Comparison of ENCODE assay signal across 8 cellular contexts in the genomic region with DNA sequence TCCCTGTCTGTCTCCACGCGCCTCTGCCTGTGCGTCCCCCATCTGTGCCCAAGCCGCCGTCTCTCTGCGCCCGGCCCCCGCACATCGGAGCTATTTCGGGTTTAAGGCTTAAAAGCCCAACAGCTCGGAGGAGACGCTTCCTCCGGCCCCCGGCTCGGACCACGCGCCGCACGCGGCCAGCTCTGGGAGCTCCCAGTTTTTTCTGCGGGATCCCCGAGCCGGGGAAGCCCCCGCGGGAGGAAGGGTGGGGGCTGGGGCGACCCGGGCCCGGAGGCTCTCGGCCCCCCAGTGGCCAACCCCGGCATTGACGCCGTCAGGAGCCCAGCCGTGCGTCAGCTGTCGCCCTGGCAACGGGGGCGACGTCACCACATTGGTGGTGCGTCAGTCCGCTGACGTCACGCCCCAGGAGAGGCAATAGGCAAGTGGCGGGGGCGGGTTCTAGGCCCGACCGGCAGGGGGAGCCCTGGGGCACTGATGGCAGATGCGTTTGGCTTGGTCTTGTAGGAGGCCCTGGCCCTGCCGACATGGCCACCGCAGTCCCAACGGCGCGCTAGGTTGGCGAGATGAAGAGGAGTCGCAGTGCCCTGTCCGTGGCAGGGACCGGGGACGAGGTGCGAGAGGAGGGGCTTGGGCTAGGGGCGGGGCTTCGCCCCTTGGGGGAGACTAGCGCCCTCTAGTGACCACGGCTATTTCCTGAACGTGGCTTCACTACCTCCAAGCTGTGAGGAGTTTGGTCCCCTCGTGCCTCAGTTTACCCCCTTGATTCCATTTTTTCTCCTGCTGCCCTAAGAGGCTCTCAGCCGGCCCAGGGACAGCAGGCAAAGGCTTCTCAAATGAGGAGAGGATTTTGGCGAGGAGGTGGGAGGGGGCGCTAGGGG. TPM values are rescaled to one million over a fixed set of nuclear protein-coding genes. Genes with fewer than 3 reads are reported as not detected.
DNase-seq lines count a peak whose midpoint lies in the region; ATAC-seq and TF ChIP-seq lines count a peak whose summit lies in the region.

No MANE protein-coding gene starts in this region.

- peaks cover 12% of the 10 kb centered on the region for H3K4me1 ChIP-seq in IMR-90 (ENCODE audit: control insufficient read depth, insufficient read depth, low read length)
- peaks cover 0 to 45% (median 41%) of the 10 kb centered on the region in 4 donors for H3K4me1 ChIP-seq in Peyer's patch

- no peak for TF ChIP-seq POLR2A in IMR-90 (IDR thresholded peaks at IDR 0.05; ENCODE audit: low read depth, low read length)
- TF ChIP-seq POLR2A in Peyer's patch (IDR thresholded peaks at IDR 0.05): no peak

- H2BK120ac ChIP-seq in IMR-90 (ENCODE audit: low read depth, low read length): peak overlapping the region; percentile 45; the same call in 1 of the 2 replicates

- no peak overlapping the region for H2BK15ac ChIP-seq in IMR-90 (ENCODE audit: low read depth, low read length)

- TF ChIP-seq CTCF in GM20000 (IDR thresholded peaks at IDR 0.05; ENCODE audit: extremely low read depth, missing control alignments) (peak; percentile 73), IMR-90 (conservative IDR thresholded peaks at IDR 0.05; ENCODE audit: low read depth, low read length) (peak; percentile 95), Peyer's patch (IDR thresholded peaks at IDR 0.05) (peak; percentile 68 to 92 (median 76)), fibroblast of mammary gland (conservative IDR thresholded peaks at IDR 0.05; ENCODE audit: control insufficient read depth, insufficient read depth, low read depth, low read length) (peak; percentile 41), nephron (IDR thresholded peaks at IDR 0.05; ENCODE audit: unreplicated experiment in 3 of 3) (peak; percentile 81 to 96 (median 90))

- H3K14ac ChIP-seq in IMR-90 (replicated peaks; ENCODE audit: low read depth, low read length): peak overlapping the region; percentile 88

- intact Hi-C loops in IMR-90 (cut with micrococcal nuclease): no loop called here

- H3K4me3 ChIP-seq in IMR-90 (ENCODE audit: insufficient read depth, low read depth, low read length): peak overlapping the region; percentile 59
- peak overlapping the region; percentile 37 to 55 (median 53) for H3K4me3 ChIP-seq in Peyer's patch
- peak overlapping the region; percentile 63 for H3K4me3 ChIP-seq in fibroblast of mammary gland (ENCODE audit: control insufficient read depth, low read depth, low read length)

- dilution Hi-C loops in IMR-90 (cut with HindIII; ENCODE audit: low sequenced_read_pairs, unreplicated experiment): no loop called here

- CTCF ChIA-PET in IMR-90 (lab: Yijun Ruan, JAX): interaction anchor here (0.5 to 3.5 kb wide), 11 partner anchors 12 to 312 kb away, joined by 3 to 37 read pairs (median 4); a partner anchor contains a TSS

- peak overlapping the region; percentile 72 for H3K9ac ChIP-seq in IMR-90 (ENCODE audit: low read depth, low read length)

- H3K9me3 ChIP-seq in IMR-90 (ENCODE audit: control insufficient read depth, insufficient read depth, low read length) (no peaks in the 10 kb centered on the region), Peyer's patch (no peaks in the 10 kb centered on the region)

- peak; percentile 45 for DNase-seq in COR-L47 (lab: John Stamatoyannopoulos, UW)
- peak; percentile 94 for DNase-seq in GM20000 (ENCODE audit: low spot score)
- peak; percentile 90 for DNase-seq in IMR-90
- DNase-seq in Peyer's patch: peak; percentile 80 to 92 (median 88)
- DNase-seq in activated T-helper 1 cell treated with Interleukin-2 at 50 U/mL for 16 hours (ENCODE audit: low read depth): peak; percentile 87
- DNase-seq in fibroblast of mammary gland (ENCODE audit: low read depth): peak; percentile 90
- peak; percentile 90 for DNase-seq in stimulated activated naive CD4-positive, alpha-beta T cell treated with Interleukin-2 at 50 U/mL for 16 hours (lab: John Stamatoyannopoulos, UW)

- peak overlapping the region; percentile 99 for H2AFZ ChIP-seq in IMR-90 (replicated peaks; ENCODE audit: low read length, poor library complexity)

- no peaks in the 10 kb centered on the region for H3K9me1 ChIP-seq in IMR-90 (ENCODE audit: insufficient read depth, low read length)

- peak overlapping the region; percentile 70 to 75 (median 72) for H3K4me3 Mint-ChIP-seq in nephron

- peak overlapping the region; percentile 43 for H4K91ac ChIP-seq in IMR-90 (ENCODE audit: insufficient read depth, low read depth, low read length)

- H2BK20ac ChIP-seq in IMR-90 (ENCODE audit: low read depth, low read length): 0 out of 2 replicates have a peak overlapping the region, but pooled peaks have one; percentile 43

- POLR2A ChIA-PET in IMR-90 (lab: Charles Lee; ENCODE audit: unreplicated experiment): no interaction called here

- peak overlapping the region; percentile 90 for H2AK9ac ChIP-seq in IMR-90 (replicated peaks; ENCODE audit: low read depth, low read length, poor library complexity)

- peak overlapping the region; percentile 90 for H3K4me2 ChIP-seq in IMR-90 (ENCODE audit: low read depth, low read length)

- no peak overlapping the region; the same call in 1 of the 2 replicates for H4K5ac ChIP-seq in IMR-90 (ENCODE audit: low read depth, low read length)

- no peaks in the 10 kb centered on the region for H3K9me3 Mint-ChIP-seq in nephron

- H2BK5ac ChIP-seq in IMR-90 (ENCODE audit: low read depth, low read length, poor library complexity, severe bottlenecking): no peak overlapping the region

- peak overlapping the region; percentile 9; the same call in 1 of the 2 replicates for H3K18ac ChIP-seq in IMR-90 (ENCODE audit: low read depth, low read length)

- peak overlapping the region; percentile 95; the same call in 1 of the 2 replicates for H3K23ac ChIP-seq in IMR-90 (ENCODE audit: low read depth, low read length)

- WGBS in IMR-90 (ENCODE audit: extremely low coverage in 2 of 2, insufficient read length in 1 of 2), 2 experiments: 4% methylated on average over 24 of the region's 67 CpGs; no CpG with 5 or more reads in 1 of the 2 experiments

- H3K36me3 ChIP-seq in IMR-90 (ENCODE audit: control insufficient read depth, insufficient read depth, low read length) (no peaks in the 10 kb centered on the region), Peyer's patch (no peaks in the 10 kb centered on the region)

- H2AK5ac ChIP-seq in IMR-90 (ENCODE audit: low read depth, low read length): no peak overlapping the region

- no peak overlapping the region for H3K56ac ChIP-seq in IMR-90 (ENCODE audit: extremely low read depth, insufficient read depth, low read length)

- no peaks in the 10 kb centered on the region; a peak in 1 of 4 replicates for H3K79me1 ChIP-seq in IMR-90 (ENCODE audit: low read depth in 1 of 2, low read length in 2 of 2)

- peak overlapping the region; percentile 34 to 72; a peak in 3 of 4 replicates for H4K8ac ChIP-seq in IMR-90 (ENCODE audit: low read depth in 2 of 2, low read length in 2 of 2)

- TF ChIP-seq RAD21 in IMR-90 (IDR thresholded peaks at IDR 0.05; ENCODE audit: low read length): peak; percentile 37

- no TSS peak for BruUV-seq in IMR-90 (replicated peaks; lab: Mats Ljungman, UMichigan)

- peaks cover 30% of the 10 kb centered on the region for H3K4me1 Mint-ChIP-seq in nephron

- H3K27ac ChIP-seq in IMR-90 (ENCODE audit: insufficient read depth, low read length) (no peak overlapping the region; the same call in 1 of the 2 replicates), Peyer's patch (peak overlapping the region in 3 of 4 donors; percentile 32 to 64 (median 36))

- peak; percentile 92 for ATAC-seq in IMR-90 (ENCODE audit: low read depth)

- H3K27me3 Mint-ChIP-seq in nephron (ENCODE audit: low read depth): peaks cover 85% of the 10 kb centered on the region

- peaks cover 30% of the 10 kb centered on the region for H3K27me3 ChIP-seq in IMR-90 (ENCODE audit: control insufficient read depth, insufficient read depth, low read length)
- H3K27me3 ChIP-seq in Peyer's patch: peaks cover 0 to 42% of the 10 kb centered on the region in 2 donors

- in situ Hi-C loops in IMR-90 (cut with MboI; ENCODE audit: low sequenced_read_pairs): no loop called here

- no peaks in the 10 kb centered on the region for H3K36me3 Mint-ChIP-seq in nephron (ENCODE audit: low read depth)

- peak overlapping the region; percentile 67 for H3K4ac ChIP-seq in IMR-90 (ENCODE audit: low read depth, low read length)

- H4K20me1 ChIP-seq in IMR-90 (ENCODE audit: insufficient read depth, low read length): peaks cover 27% of the 10 kb centered on the region

- H3K27ac Mint-ChIP-seq in nephron: peak overlapping the region in 1 of 3 experiments; percentile 31

TF ChIP-seq in IMR-90, 13 proteins besides CTCF, POLR2A, EP300 and RAD21 (continues in another document):
- TF ChIP-seq, protein P1, sequence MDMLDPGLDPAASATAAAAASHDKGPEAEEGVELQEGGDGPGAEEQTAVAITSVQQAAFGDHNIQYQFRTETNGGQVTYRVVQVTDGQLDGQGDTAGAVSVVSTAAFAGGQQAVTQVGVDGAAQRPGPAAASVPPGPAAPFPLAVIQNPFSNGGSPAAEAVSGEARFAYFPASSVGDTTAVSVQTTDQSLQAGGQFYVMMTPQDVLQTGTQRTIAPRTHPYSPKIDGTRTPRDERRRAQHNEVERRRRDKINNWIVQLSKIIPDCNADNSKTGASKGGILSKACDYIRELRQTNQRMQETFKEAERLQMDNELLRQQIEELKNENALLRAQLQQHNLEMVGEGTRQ (IDR thresholded peaks at IDR 0.05; ENCODE audit: low read depth, low read length): peak; percentile 34
- no peak for TF ChIP-seq NFE2L2 (IDR thresholded peaks at IDR 0.05; ENCODE audit: low read depth, low read length)
- TF ChIP-seq SMC3 (IDR thresholded peaks at IDR 0.05; ENCODE audit: low read depth, low read length): peak; percentile 38
- TF ChIP-seq MAFK (IDR thresholded peaks at IDR 0.05; ENCODE audit: low read depth, low read length): no peak
- TF ChIP-seq RFX5 (IDR thresholded peaks at IDR 0.05; ENCODE audit: low read depth, low read length): peak; percentile 65
- peak; percentile 49; the same call in 1 of the 2 replicates for TF ChIP-seq FOS (IDR thresholded peaks at IDR 0.05; ENCODE audit: low read depth, low read length)
- TF ChIP-seq MAZ (IDR thresholded peaks at IDR 0.05; ENCODE audit: borderline replicate concordance, low read depth, low read length): peak; percentile 97

RNA-seq across cellular contexts. Expression of a gene that starts 3.7 kb away (rescaled TPM):
- total RNA-seq in IMR-90 (2012; rRNA removed) (1.7 and 1.8 TPM in 2 replicates), Peyer's patch (1 to 10 TPM; 3.3 to 7.2 (median 5.1) TPM)
- polyA plus RNA-seq in IMR-90 (2012; rRNA removed): 5.9 and 7.0 TPM in 2 replicates
- 4.6 and 8.3 TPM in 2 replicates for polyA plus RNA-seq in IMR-90 (2012; cell fraction: cytosol; rRNA removed)
- 9.1 and 15.3 TPM in 2 replicates for polyA plus RNA-seq in IMR-90 (2012; cell fraction: nucleus; rRNA removed; ENCODE audit: low replicate concordance)

RNA-seq across cellular contexts. Expression of a gene that starts 13.3 kb away (rescaled TPM):
- total RNA-seq in IMR-90 (2012; rRNA removed) (209 and 248 TPM in 2 replicates), Peyer's patch (100 to 1,000 TPM; 118 to 443 (median 159) TPM)
- polyA plus RNA-seq in IMR-90 (2012; rRNA removed): 629 and 650 TPM in 2 replicates
- 391 and 499 TPM in 2 replicates for polyA plus RNA-seq in IMR-90 (2012; cell fraction: cytosol; rRNA removed)
- 1,716 and 1,854 TPM in 2 replicates for polyA plus RNA-seq in IMR-90 (2012; cell fraction: nucleus; rRNA removed; ENCODE audit: low replicate concordance)

RNA-seq across cellular contexts. Expression of a gene that starts 36.2 kb away (rescaled TPM):
- total RNA-seq in IMR-90 (2012; rRNA removed) (35.6 and 40.9 TPM in 2 replicates), Peyer's patch (100 to 1,000 TPM; 138 to 531 (median 246) TPM)
- polyA plus RNA-seq in IMR-90 (2012; rRNA removed): 97.9 and 100 TPM in 2 replicates
- polyA plus RNA-seq in IMR-90 (2012; cell fraction: cytosol; rRNA removed): 34.4 and 52.8 TPM in 2 replicates
- polyA plus RNA-seq in IMR-90 (2012; cell fraction: nucleus; rRNA removed; ENCODE audit: low replicate concordance): 392 and 648 TPM in 2 replicates

Comparison
In these comparisons a context has a peak if more than half of its experiments do, and no peak if none do; other contexts are left out.
1. CTCF ChIP-seq: peak in every context shown above with its lines; median percentile 95 in IMR-90; 90 in nephron; 76 in Peyer's patch; 73 in GM20000; 41 in fibroblast of mammary gland.